8 cellular contexts compared by ENCODE assay signal in the genomic region with DNA sequence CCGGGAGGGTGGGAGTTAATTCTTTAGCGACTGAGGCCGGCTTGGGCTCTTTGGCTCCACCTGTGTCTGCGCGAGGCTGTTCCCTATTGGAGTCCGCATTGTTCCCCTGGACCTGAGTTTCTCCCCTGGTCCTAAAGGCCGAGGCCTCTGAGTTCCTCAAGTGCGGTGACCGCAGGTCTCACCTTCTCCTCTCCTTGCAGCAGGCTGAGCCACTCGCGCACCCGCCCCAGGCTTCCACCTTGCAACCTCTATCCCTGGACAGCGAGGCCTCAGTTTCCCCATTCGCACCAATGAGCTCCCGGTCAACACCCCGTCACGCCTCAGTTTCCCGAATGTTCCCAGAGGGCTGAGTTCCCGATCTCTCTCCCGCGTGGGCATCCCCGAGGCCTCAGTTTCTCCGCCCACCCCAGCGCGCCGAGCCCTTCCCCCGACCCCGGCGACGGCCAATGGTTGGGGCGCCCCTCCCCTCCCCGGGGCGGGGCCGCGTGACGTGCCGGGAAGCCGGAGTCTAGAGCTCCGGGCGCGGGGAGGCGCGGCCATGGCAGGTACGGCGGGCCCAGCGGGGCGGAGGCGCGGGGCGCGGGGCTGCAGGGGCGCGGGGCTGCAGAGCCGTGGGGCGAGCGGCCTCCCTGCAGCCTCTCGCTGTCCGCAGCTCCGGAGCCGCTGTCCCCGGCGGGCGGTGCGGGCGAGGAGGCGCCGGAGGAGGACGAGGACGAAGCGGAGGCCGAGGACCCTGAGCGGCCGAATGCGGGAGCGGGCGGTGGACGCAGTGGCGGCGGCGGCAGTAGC. TPM values are rescaled to one million over a fixed set of nuclear protein-coding genes. Genes with fewer than 3 reads are reported as not detected.
DNase-seq lines count a peak whose midpoint lies in the region; ATAC-seq, FAIRE-seq and TF ChIP-seq lines count a peak whose summit lies in the region.

A gene with protein sequence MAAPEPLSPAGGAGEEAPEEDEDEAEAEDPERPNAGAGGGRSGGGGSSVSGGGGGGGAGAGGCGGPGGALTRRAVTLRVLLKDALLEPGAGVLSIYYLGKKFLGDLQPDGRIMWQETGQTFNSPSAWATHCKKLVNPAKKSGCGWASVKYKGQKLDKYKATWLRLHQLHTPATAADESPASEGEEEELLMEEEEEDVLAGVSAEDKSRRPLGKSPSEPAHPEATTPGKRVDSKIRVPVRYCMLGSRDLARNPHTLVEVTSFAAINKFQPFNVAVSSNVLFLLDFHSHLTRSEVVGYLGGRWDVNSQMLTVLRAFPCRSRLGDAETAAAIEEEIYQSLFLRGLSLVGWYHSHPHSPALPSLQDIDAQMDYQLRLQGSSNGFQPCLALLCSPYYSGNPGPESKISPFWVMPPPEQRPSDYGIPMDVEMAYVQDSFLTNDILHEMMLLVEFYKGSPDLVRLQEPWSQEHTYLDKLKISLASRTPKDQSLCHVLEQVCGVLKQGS (plus strand): TSS at position 507 of the 789 bp plus-strand sequence. CDS start 32 bp downstream, at position 539.

- no peaks in the 10 kb centered on the region for H3K27me3 ChIP-seq in adrenal gland
- H3K27me3 ChIP-seq in left ventricle myocardium inferior (ENCODE audit: low read depth) = no peaks in the 10 kb centered on the region
- H3K27me3 ChIP-seq in psoas muscle (ENCODE audit: insufficient read depth in 3 of 3, low read length in 2 of 3) = no peaks in the 10 kb centered on the region

- H3K36me3 ChIP-seq in adrenal gland (replicated peaks in 1 of 2) = peaks cover 0 to 9% of the 10 kb centered on the region in 2 donors
- peaks cover 14% of the 10 kb centered on the region for H3K36me3 ChIP-seq in left ventricle myocardium inferior
- H3K36me3 ChIP-seq in psoas muscle (ENCODE audit: insufficient read depth in 1 of 2, low read depth in 1 of 2) = peaks cover 0 to 17% of the 10 kb centered on the region in 2 donors

- peak in 4 of 6 experiments; percentile 12 to 47 (median 24) for TF ChIP-seq CTCF in adrenal gland (IDR thresholded peaks at IDR 0.05)
- peak; percentile 37 for TF ChIP-seq CTCF in left ventricle myocardium inferior (IDR thresholded peaks at IDR 0.05; ENCODE audit: borderline replicate concordance)
- TF ChIP-seq CTCF in psoas muscle (IDR thresholded peaks at IDR 0.05) = peak; percentile 11

- intact Hi-C loops in T-helper 1 cell treated with Interleukin-12 subunit alpha and Interleukin-12 subunit beta and Interleukin-4 antibody, amounts not matched to agents 30 ng/mL and 1 ng/mL, for 36 hours (cut with micrococcal nuclease) = loop anchor here (1.0 to 5.0 kb wide), 11 partner anchors 26 to 1348 kb away; partner anchors contain the start of genes DPP9, EEF2, FSD1 and FZR1
- intact Hi-C loops in adrenal gland (cut with DNase I) (loop anchor here in 1 of 2 donors (10.0 kb wide), 1 partner anchor 52 kb away; no protein-coding TSS in a partner anchor), left ventricle myocardium inferior (cut with micrococcal nuclease) (no loop called here), psoas muscle (cut with DNase I) (no loop called here)

- peak; percentile 46 for TF ChIP-seq POLR2A in GM10847 (IDR thresholded peaks at IDR 0.05; ENCODE audit: extremely low read depth, insufficient read length)
- peak in 1 of 2 donors; percentile 53 for TF ChIP-seq POLR2A in adrenal gland (IDR thresholded peaks at IDR 0.05)

- DNase-seq in NCI-H1092 treated with DMSO at 0.1 percent for 48 hours (lab: John Stamatoyannopoulos, UW) = peak; percentile 84
- DNase-seq in adrenal gland = peak; percentile 86 to 94 (median 93)
- peak; percentile 96 for DNase-seq in left ventricle myocardium inferior
- peak; percentile 94 for DNase-seq in psoas muscle
- peak; percentile 86 for DNase-seq in urothelium cell line (ENCODE audit: low spot score)

- H3K9me3 ChIP-seq in adrenal gland (replicated peaks in 1 of 3) (no peaks in the 10 kb centered on the region), left ventricle myocardium inferior (replicated peaks) (no peaks in the 10 kb centered on the region), psoas muscle (no peaks in the 10 kb centered on the region)

- H3K4me1 ChIP-seq in adrenal gland (replicated peaks in 1 of 2) (peaks cover 12 to 25% of the 10 kb centered on the region in 2 donors), left ventricle myocardium inferior (peaks cover 28% of the 10 kb centered on the region), psoas muscle (peaks cover 9% of the 10 kb centered on the region)

- H3K27ac ChIP-seq in adrenal gland = peak within 1 kb of the TSS; percentile 57 to 93 (median 83)
- peak within 1 kb of the TSS; percentile 98 for H3K27ac ChIP-seq in left ventricle myocardium inferior (replicated peaks)
- H3K27ac ChIP-seq in psoas muscle = peak within 1 kb of the TSS; percentile 89

- ATAC-seq in HG02571 (IDR thresholded peaks at IDR 0.05; ENCODE audit: unreplicated experiment) (peak; percentile 50), psoas muscle (peak; percentile 84 to 90 (median 86))

- WGBS in adrenal gland, 4 donors = 0 to 1% (median 0%) methylated on average over 16 to 80 of the region's 80 CpGs
- WGBS in psoas muscle, 3 donors = 0 to 1% (median 0%) methylated on average over 38 to 80 of the region's 80 CpGs

- H3K4me3 ChIP-seq in adrenal gland (peak within 1 kb of the TSS in 3 of 4 donors; percentile 21 to 99 (median 38)), left ventricle myocardium inferior (peak within 1 kb of the TSS; percentile 86), psoas muscle (peak within 1 kb of the TSS; percentile 85)

- no peak for FAIRE-seq in urothelium cell line (lab: Jason Lieb, UNC)

RNA-seq across cellular contexts. Expression of the gene that starts here (rescaled TPM):
- 19.0 and 21.0 TPM in 2 replicates for total RNA-seq in T-helper 1 cell treated with Interleukin-12 subunit alpha and Interleukin-12 subunit beta and Interleukin-4 antibody, amounts not matched to agents 30 ng/mL and 1 ng/mL, for 36 hours
- total RNA-seq in adrenal gland = 10 to 100 TPM in 6 of 8 donors, 1 to 10 TPM in 2; 8.6 to 37.5 (median 16.1) TPM
- 10 to 100 TPM in 2 of 3 donors, 1 to 10 TPM in 1; 7.0 to 52.3 (median 38.5) TPM for polyA plus RNA-seq in adrenal gland
- 19.2 TPM for total RNA-seq in left ventricle myocardium inferior
- 10 to 100 TPM; 10.3 to 16.4 (median 13.2) TPM for total RNA-seq in psoas muscle
- 10 to 100 TPM in 1 of 3 donors, 1 to 10 TPM in 2; 7.4 to 12.4 (median 9.7) TPM for polyA plus RNA-seq in psoas muscle

Comparison
In these comparisons a context has a peak if more than half of its experiments do, and no peak if none do; other contexts are left out.
1. Peak in every context shown above with its lines: DNase-seq, ATAC-seq, H3K4me3 ChIP-seq and H3K27ac ChIP-seq.